ENCODE assay signal across 8 cellular contexts in the genomic region with DNA sequence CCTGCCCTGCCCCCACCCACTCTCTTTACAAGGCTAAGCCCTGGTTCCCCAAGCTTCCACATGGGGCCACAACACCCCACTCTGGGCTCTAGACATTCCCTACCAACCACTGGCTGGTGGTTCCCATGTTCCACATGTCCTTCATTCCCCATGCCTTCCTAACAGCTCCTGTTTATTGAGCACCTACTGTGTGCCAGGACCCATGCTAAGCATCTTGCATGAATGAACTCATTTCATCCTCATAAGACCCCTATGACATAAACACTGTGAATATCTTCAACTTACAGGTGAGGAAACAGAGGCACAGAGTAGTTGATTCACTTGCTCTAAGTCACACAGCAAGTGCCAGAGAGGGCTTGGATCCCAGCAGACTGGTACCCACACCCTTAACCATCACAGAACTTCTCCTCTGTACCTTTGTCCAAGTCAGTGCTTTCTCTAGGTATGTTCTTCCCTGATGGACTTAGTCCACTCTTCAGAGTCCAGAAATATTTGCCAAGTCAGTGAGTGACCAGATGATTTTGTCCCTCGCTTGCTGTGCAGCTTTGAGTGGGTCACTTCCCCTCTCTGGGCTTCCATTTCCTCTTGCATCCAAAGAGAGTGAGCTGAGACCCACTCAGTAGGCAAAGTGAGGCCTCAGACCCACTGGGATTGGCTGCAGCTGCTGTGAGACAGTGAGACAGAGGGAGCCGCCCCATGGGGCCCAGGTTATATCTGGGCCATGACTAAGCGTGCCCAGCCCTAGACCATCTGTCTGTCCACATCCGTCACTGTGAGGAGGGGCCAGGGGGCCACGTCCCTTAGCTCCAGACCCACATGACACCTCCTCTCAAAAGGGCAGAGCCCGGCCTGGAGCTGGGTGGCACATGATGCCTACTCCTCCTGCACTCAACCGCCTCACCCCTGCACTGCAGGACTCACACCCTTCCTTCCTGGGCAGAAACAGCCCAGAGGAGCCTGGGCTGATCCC.
DNase-seq lines count a peak whose midpoint lies in the region; ATAC-seq and TF ChIP-seq lines count a peak whose summit lies in the region.

No MANE protein-coding gene starts in this region.

- H3K4me3 ChIP-seq in naive thymus-derived CD4-positive, alpha-beta T cell (ENCODE audit: low read length): no peak overlapping the region

- BruUV-seq in Calu3 (replicated peaks; lab: Mats Ljungman, UMichigan): TSS peak; percentile 94

- no peaks in the 10 kb centered on the region for H3K27me3 Mint-ChIP-seq in Calu3 (ENCODE audit: unreplicated experiment)
- peaks cover 3 to 56% (median 29%) of the 10 kb centered on the region in 5 donors for H3K27me3 Mint-ChIP-seq in naive thymus-derived CD4-positive, alpha-beta T cell

- no peaks in the 10 kb centered on the region for H3K9me3 ChIP-seq in naive thymus-derived CD4-positive, alpha-beta T cell (ENCODE audit: control insufficient read depth in 2 of 3, low read length in 3 of 3)

- no peak overlapping the region for H3K27ac ChIP-seq in naive thymus-derived CD4-positive, alpha-beta T cell (ENCODE audit: low read depth, low read length)

- peaks cover 2% of the 10 kb centered on the region for H3K9me3 Mint-ChIP-seq in Calu3 (ENCODE audit: low read depth, unreplicated experiment)
- peaks cover 5 to 22% (median 7%) of the 10 kb centered on the region in 11 donors for H3K9me3 Mint-ChIP-seq in naive thymus-derived CD4-positive, alpha-beta T cell

- H3K27me3 ChIP-seq in naive thymus-derived CD4-positive, alpha-beta T cell (ENCODE audit: control insufficient read depth in 2 of 2, insufficient read depth in 2 of 2, low read length in 2 of 2): no peaks in the 10 kb centered on the region

- POLR2A ChIA-PET in naive thymus-derived CD4-positive, alpha-beta T cell (lab: Charles Lee): no interaction called here

- CTCF ChIA-PET in Calu3 (lab: Charles Lee): interaction anchor here (0.5 to 1.4 kb wide), 4 partner anchors 58 to 746 kb away, joined by 3 to 4 read pairs (median 3); no protein-coding TSS in a partner anchor
- CTCF ChIA-PET in naive thymus-derived CD4-positive, alpha-beta T cell (lab: Charles Lee): no interaction called here

- H3K27ac Mint-ChIP-seq in Calu3 (ENCODE audit: unreplicated experiment): peak overlapping the region; percentile 98
- no peak overlapping the region for H3K27ac Mint-ChIP-seq in naive thymus-derived CD4-positive, alpha-beta T cell

- peaks cover 19% of the 10 kb centered on the region for H3K36me3 Mint-ChIP-seq in Calu3 (ENCODE audit: insufficient read depth, unreplicated experiment)
- peaks cover 0 to 4% (median 0%) of the 10 kb centered on the region in 5 donors for H3K36me3 Mint-ChIP-seq in naive thymus-derived CD4-positive, alpha-beta T cell

- DNase-seq in Calu3 (peak; percentile 86), NCI-H524 treated with DMSO at 0.1 percent for 48 hours (lab: John Stamatoyannopoulos, UW) (peak; percentile 85), dermis blood vessel endothelial cell (peak; percentile 37), hypothalamus (lab: John Stamatoyannopoulos, UW) (no peak)
- peak in 1 of 9 donors; percentile 23 for DNase-seq in naive thymus-derived CD4-positive, alpha-beta T cell

- intact Hi-C loops in Calu3 (cut with micrococcal nuclease; ENCODE audit: unreplicated experiment): no loop called here
- intact Hi-C loops in naive thymus-derived CD4-positive, alpha-beta T cell (cut with micrococcal nuclease): no loop called here

- no peak overlapping the region for H3K4me3 Mint-ChIP-seq in Calu3 (ENCODE audit: low read depth, unreplicated experiment)
- no peak overlapping the region for H3K4me3 Mint-ChIP-seq in naive thymus-derived CD4-positive, alpha-beta T cell

- H3K4me1 ChIP-seq in naive thymus-derived CD4-positive, alpha-beta T cell (ENCODE audit: control insufficient read depth in 2 of 2, insufficient read depth in 2 of 2, low read length in 2 of 2): no peaks in the 10 kb centered on the region

- H3K4me1 Mint-ChIP-seq in Calu3 (ENCODE audit: low read depth, unreplicated experiment): peaks cover 56% of the 10 kb centered on the region
- peaks cover 0 to 5% (median 0%) of the 10 kb centered on the region in 7 donors for H3K4me1 Mint-ChIP-seq in naive thymus-derived CD4-positive, alpha-beta T cell

- ATAC-seq in naive thymus-derived CD4-positive, alpha-beta T cell: peak; percentile 90
- ATAC-seq in HG03432 (IDR thresholded peaks at IDR 0.05; ENCODE audit: unreplicated experiment): no peak
- no peak for ATAC-seq in HG03457 (IDR thresholded peaks at IDR 0.05; ENCODE audit: unreplicated experiment)
- no peak for ATAC-seq in HG03571 (IDR thresholded peaks at IDR 0.05; ENCODE audit: unreplicated experiment)

- H3K36me3 ChIP-seq in naive thymus-derived CD4-positive, alpha-beta T cell (ENCODE audit: control insufficient read depth in 2 of 3, insufficient read depth in 3 of 3, low read length in 3 of 3): no peaks in the 10 kb centered on the region

- TF ChIP-seq CTCF in Calu3 (IDR thresholded peaks at IDR 0.05; ENCODE audit: unreplicated experiment): no peak

Comparison
In these comparisons a context has a peak if more than half of its experiments do, and no peak if none do; other contexts are left out.
1. DNase-seq: peak in Calu3 (single experiment), NCI-H524 treated with DMSO at 0.1 percent for 48 hours (single experiment) and dermis blood vessel endothelial cell (single experiment); none in hypothalamus (0 of 51).